Comparison of ENCODE assay signal across 19 cellular contexts in the genomic region with DNA sequence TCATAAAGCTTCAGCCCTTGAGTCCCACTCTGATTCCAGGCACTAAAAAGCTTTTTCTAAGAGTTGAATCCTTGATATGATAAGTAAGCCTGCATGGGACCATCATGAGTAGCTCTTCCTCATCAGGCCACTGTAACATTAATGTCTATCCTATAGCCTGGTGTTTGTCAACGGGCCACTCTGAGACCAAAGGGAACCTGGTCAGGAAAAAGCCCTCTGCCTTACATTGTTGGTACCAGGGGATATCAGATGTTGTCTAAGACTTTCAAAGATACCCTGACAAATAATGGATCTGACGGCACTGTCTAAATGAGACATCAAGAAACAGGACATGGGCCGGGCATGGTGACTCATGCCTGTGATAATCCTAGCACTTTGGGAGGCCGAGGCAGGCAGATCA. TPM values are rescaled to one million over a fixed set of nuclear protein-coding genes. Genes with fewer than 3 reads are reported as not detected.
"Had no signal": no experiment of that assay in that cellular context is flagged by ENCODE, and none has a peak within 500 bp of the region (broad histone marks: within the 10 kb centered on the region; RNA-seq: fewer than 3 reads in every experiment).

No MANE protein-coding gene starts in this region.

- H3K27ac Mint-ChIP-seq: activated naive CD8-positive, alpha-beta T cell treated with anti-CD3 and anti-CD28 coated beads, Interleukin-2, amount 10 ng/mL, durations not matched to agents 7 days and 5 days; activated T-helper 1 cell treated with anti-CD3 and anti-CD28 coated beads, Interleukin-12 subunit alpha, Interleukin-12 subunit beta, Interleukin-2, Interleukin-4 antibody, amounts not matched to agents 30 ng/mL and 10 ng/mL and 1 ng/mL, durations not matched to agents 14 hours and 24 hours and 36 hours; dendritic cell treated with granulocyte-macrophage colony-stimulating factor and Interleukin-4, amounts not matched to agents 40 ng/mL and 50 ng/mL, for 4 days; natural killer cell had no signal

- H3K4me1 Mint-ChIP-seq: activated naive CD8-positive, alpha-beta T cell treated with anti-CD3 and anti-CD28 coated beads, Interleukin-2, amount 10 ng/mL, durations not matched to agents 7 days and 5 days; natural killer cell had no signal

- DNase-seq: activated naive CD8-positive, alpha-beta T cell treated with anti-CD3 and anti-CD28 coated beads, Interleukin-2, amount 10 ng/mL, durations not matched to agents 7 days and 5 days; brain microvascular endothelial cell; cerebellar nuclear complex; effector memory CD4-positive, alpha-beta T cell; foreskin melanocyte; left colon; lower lobe of right lung; mucosa of descending colon; natural killer cell; posterior cingulate gyrus; stimulated activated CD4-positive, alpha-beta T cell treated with anti-CD3 and anti-CD28 coated beads, Interleukin-15, amount 100 ng/mL, for 24 hours; stimulated activated CD4-positive, alpha-beta T cell treated with anti-CD3 and anti-CD28 coated beads, Interleukin-4, amount 100 ng/mL, for 1 hour; stimulated activated naive CD4-positive, alpha-beta T cell; transverse colon had no signal

- H3K9me3 ChIP-seq: lower lobe of right lung, mucosa of descending colon, transverse colon had no signal

- H3K27ac ChIP-seq: brain microvascular endothelial cell, epithelial cell of prostate, lower lobe of right lung, transverse colon had no signal

- H3K36me3 ChIP-seq: brain microvascular endothelial cell, lower lobe of right lung, transverse colon had no signal

- H3K36me3 Mint-ChIP-seq: activated naive CD8-positive, alpha-beta T cell treated with anti-CD3 and anti-CD28 coated beads, Interleukin-2, amount 10 ng/mL, durations not matched to agents 7 days and 5 days; natural killer cell had no signal

- H3K9me3 Mint-ChIP-seq: activated naive CD8-positive, alpha-beta T cell treated with anti-CD3 and anti-CD28 coated beads, Interleukin-2, amount 10 ng/mL, durations not matched to agents 7 days and 5 days; activated T-helper 1 cell treated with anti-CD3 and anti-CD28 coated beads, Interleukin-12 subunit alpha, Interleukin-12 subunit beta, Interleukin-2, Interleukin-4 antibody, amounts not matched to agents 30 ng/mL and 10 ng/mL and 1 ng/mL, durations not matched to agents 14 hours and 24 hours and 36 hours; dendritic cell treated with granulocyte-macrophage colony-stimulating factor and Interleukin-4, amounts not matched to agents 40 ng/mL and 50 ng/mL, for 4 days; natural killer cell had no signal

- ATAC-seq: activated CD4-positive, CD25-positive, alpha-beta regulatory T cell treated with anti-CD3 and anti-CD28 coated beads, Interleukin-2, amount 50 U/mL, for 24 hours; left colon; lower lobe of right lung; mucosa of descending colon; natural killer cell had no signal

- H3K4me3 Mint-ChIP-seq: activated naive CD8-positive, alpha-beta T cell treated with anti-CD3 and anti-CD28 coated beads, Interleukin-2, amount 10 ng/mL, durations not matched to agents 7 days and 5 days; activated T-helper 1 cell treated with anti-CD3 and anti-CD28 coated beads, Interleukin-12 subunit alpha, Interleukin-12 subunit beta, Interleukin-2, Interleukin-4 antibody, amounts not matched to agents 30 ng/mL and 10 ng/mL and 1 ng/mL, durations not matched to agents 14 hours and 24 hours and 36 hours; dendritic cell treated with granulocyte-macrophage colony-stimulating factor and Interleukin-4, amounts not matched to agents 40 ng/mL and 50 ng/mL, for 4 days; natural killer cell had no signal

- H3K27me3 ChIP-seq: brain microvascular endothelial cell, transverse colon had no signal

- H3K4me3 ChIP-seq: lower lobe of right lung, mucosa of descending colon, transverse colon had no signal

RNA-seq across cellular contexts. Expression of a gene that starts 26.1 kb away (rescaled TPM):
- total RNA-seq: activated T-helper 1 cell treated with anti-CD3 and anti-CD28 coated beads, Interleukin-12 subunit alpha, Interleukin-12 subunit beta, Interleukin-2, Interleukin-4 antibody, amounts not matched to agents 30 ng/mL and 10 ng/mL and 1 ng/mL, durations not matched to agents 14 hours and 24 hours and 36 hours; T-helper 2 cell treated with Interferon-gamma antibody and Interleukin-4, amounts not matched to agents 100 ng/mL and 5 ng/mL, for 36 hours had no signal
